Comparison of ENCODE assay signal across 14 cellular contexts in the genomic region with DNA sequence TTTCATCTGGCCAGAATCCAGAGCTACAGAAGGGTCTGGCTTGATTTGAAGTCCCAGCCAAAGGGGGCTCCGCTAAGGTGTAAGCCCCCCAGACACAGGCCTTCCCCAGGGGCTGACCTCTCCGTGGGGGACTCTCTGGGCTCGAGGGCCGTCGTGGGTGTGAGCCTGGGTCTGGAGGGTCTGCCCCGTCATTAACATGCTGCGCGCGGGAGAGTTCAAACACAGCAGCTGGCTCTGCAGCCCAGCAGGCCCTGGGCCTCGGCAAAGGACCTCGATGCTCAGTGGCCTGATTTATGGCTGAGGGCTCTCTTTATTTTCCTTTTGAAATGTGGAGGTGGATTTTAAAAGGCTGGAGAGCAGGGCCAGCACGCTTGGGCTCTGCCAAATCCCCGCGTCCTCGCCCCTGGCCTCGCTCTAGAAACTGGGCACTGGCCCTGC.
"Had no signal": no experiment of that assay in that cellular context is flagged by ENCODE, and none has a peak within 500 bp of the region (broad histone marks: within the 10 kb centered on the region; RNA-seq: fewer than 3 reads in every experiment).

No MANE protein-coding gene starts in this region.

- H3K27ac ChIP-seq: gastroesophageal sphincter, parathyroid adenoma, tibial nerve had no signal

- H3K4me3 ChIP-seq: gastroesophageal sphincter, tibial nerve had no signal

- H2AFZ ChIP-seq: parathyroid adenoma had no signal

- H3K9me3 ChIP-seq: gastroesophageal sphincter, tibial nerve had no signal

- H3K9ac ChIP-seq: parathyroid adenoma had no signal

- DNase-seq: activated CD4-positive, alpha-beta T cell treated with anti-CD3 and anti-CD28 coated beads, Interleukin-2, amount 10 ng/mL, durations not matched to agents 24 days and 14 days; activated CD4-positive, CD25-positive, alpha-beta regulatory T cell; activated CD8-positive, alpha-beta memory T cell treated with anti-CD3 and anti-CD28 coated beads, Interleukin-2, amount 50 U/mL, for 48 hours; activated gamma-delta T cell treated with Interleukin-2 at 50 U/mL for 16 hours; activated T-cell treated with anti-CD3 and anti-CD28 coated beads, Interleukin-2, amount 50 U/mL, for 72 hours; aorta; mesendoderm; stimulated activated CD4-positive, alpha-beta T cell treated with anti-CD3 and anti-CD28 coated beads, Interleukin-15, amount 100 ng/mL, for 24 hours; stimulated activated CD4-positive, alpha-beta T cell treated with anti-CD3 and anti-CD28 coated beads, Interleukin-4, amount 100 ng/mL, for 24 hours; stimulated activated naive CD4-positive, alpha-beta T cell; SW 1271 had no signal

- H3K27me3 ChIP-seq: gastroesophageal sphincter, tibial nerve had no signal
